ENCODE assay signal across 8 cellular contexts in genomic region chr1:12450090-12450764, GRCh38.
DNase-seq lines count a peak whose midpoint lies in the region; ATAC-seq and TF ChIP-seq lines count a peak whose summit lies in the region.

No MANE protein-coding gene starts in this region.

- no peaks in the 10 kb centered on the region for H3K27me3 ChIP-seq in thyroid gland

- TF ChIP-seq CTCF in thyroid gland (IDR thresholded peaks at IDR 0.05): no peak

- peak overlapping the region; percentile 70 for H3K27ac ChIP-seq in angular gyrus (ENCODE audit: low read depth, low read length)
- H3K27ac ChIP-seq in thyroid gland: peak overlapping the region; percentile 85 to 95 (median 89)

- H3K36me3 ChIP-seq in thyroid gland: no peaks in the 10 kb centered on the region

- H3K4me3 ChIP-seq in thyroid gland (replicated peaks in 1 of 3): no peak overlapping the region

- TF ChIP-seq POLR2A in thyroid gland (IDR thresholded peaks at IDR 0.05): no peak

- H3K9me3 ChIP-seq in thyroid gland: no peaks in the 10 kb centered on the region

- 87 to 88% methylated on average over 10 of the region's 10 CpGs for WGBS in thyroid gland, 2 donors

- intact Hi-C loops in thyroid gland (cut with DNase I): no loop called here

- H3K4me3 Mint-ChIP-seq in memory B cell: peak overlapping the region; percentile 32

- H3K36me3 Mint-ChIP-seq in memory B cell: peaks cover 23% of the 10 kb centered on the region

- peak; percentile 63 for DNase-seq in activated CD8-positive, alpha-beta memory T cell treated with anti-CD3 and anti-CD28 coated beads for 24 hours
- DNase-seq in activated CD8-positive, alpha-beta memory T cell treated with anti-CD3 and anti-CD28 coated beads, Interleukin-2, amount 50 U/mL, for 4 hours: no peak
- DNase-seq in memory B cell (ENCODE audit: low spot score in 2 of 2) (no peak), thyroid gland (no peak)
- DNase-seq in stimulated activated CD4-positive, alpha-beta T cell treated with anti-CD3 and anti-CD28 coated beads, Interleukin-2, amount 100 ng/mL, for 48 hours: no peak
- no peak for DNase-seq in activated CD4-positive, CD25-positive, alpha-beta regulatory T cell treated with anti-CD3 and anti-CD28 coated beads, Interleukin-2, amount 50 U/mL, for 72 hours

- ATAC-seq in memory B cell (ENCODE audit: low read depth) (no peak), GM21528 (IDR thresholded peaks at IDR 0.05; ENCODE audit: low FRiP score, unreplicated experiment) (no peak)

- H3K9me3 Mint-ChIP-seq in memory B cell: no peaks in the 10 kb centered on the region

- H3K4me1 Mint-ChIP-seq in memory B cell: peaks cover 17% of the 10 kb centered on the region

- no peaks in the 10 kb centered on the region for H3K27me3 Mint-ChIP-seq in memory B cell

- H3K4me1 ChIP-seq in thyroid gland: peaks cover 85 to 99% of the 10 kb centered on the region in 2 donors

- H3K27ac Mint-ChIP-seq in memory B cell: no peak overlapping the region
